ENCODE assay signal across 16 cellular contexts in the genomic region with DNA sequence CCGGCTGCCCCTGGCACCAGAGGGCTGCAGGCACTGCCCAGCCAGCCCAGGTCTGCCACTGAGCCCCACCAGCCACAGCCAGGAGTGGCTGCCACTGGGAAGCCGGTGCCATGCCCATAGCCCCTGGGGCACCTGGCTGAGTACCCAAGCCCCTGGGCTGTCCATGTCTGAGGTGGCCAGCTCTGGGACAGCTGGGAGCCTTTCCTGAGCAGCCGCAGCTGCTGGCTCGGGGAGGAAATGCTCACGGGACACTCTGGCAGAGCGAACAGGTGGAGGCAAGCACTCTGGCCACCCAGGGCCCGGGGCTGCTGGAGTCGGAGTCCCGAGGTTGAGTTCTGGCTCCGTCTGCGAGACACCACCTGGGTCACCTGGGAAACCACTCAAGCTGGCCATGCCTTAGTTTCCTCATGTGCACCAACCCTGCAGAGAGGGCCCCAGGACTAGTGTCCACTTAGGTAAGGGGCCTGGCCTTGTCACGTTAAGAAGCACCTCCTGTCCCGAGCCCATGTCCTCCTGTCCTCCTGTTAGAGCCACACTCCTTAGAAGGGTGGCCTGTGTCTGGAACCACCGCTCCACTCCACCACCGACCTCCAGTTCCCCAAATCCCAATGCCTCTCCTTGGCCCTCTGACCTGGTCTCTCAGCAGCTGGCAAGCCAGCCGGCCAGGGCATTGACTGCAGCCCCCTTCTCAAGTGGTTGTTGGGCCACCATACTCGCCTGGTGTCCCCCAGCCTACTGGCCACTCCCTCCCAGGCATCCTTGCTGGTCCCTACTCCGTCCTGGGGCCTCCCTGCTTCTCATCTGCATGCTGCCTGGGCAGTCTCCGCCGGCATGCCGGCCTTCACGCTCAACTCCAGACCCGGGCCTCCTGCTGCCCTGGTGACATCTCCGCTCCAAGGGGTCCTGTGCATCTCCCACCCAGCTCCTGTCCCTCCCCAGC.
"Had no signal": no experiment of that assay in that cellular context is flagged by ENCODE, and none has a peak within 500 bp of the region (broad histone marks: within the 10 kb centered on the region; RNA-seq: fewer than 3 reads in every experiment).

No MANE protein-coding gene starts in this region.

- H3K27ac ChIP-seq: epithelial cell of prostate, gastrocnemius medialis, psoas muscle, stomach, thoracic aorta had no signal

- DNase-seq: activated CD4-positive, alpha-beta T cell treated with anti-CD3 and anti-CD28 coated beads, Interleukin-2, amount 50 U/mL, for 4 hours; activated gamma-delta T cell treated with Interleukin-2 at 50 U/mL for 16 hours; activated T-cell treated with anti-CD3 and anti-CD28 coated beads, Interleukin-2, amount 50 U/mL, for 4 hours; central memory CD4-positive, alpha-beta T cell; cortex of kidney; effector memory CD4-positive, alpha-beta T cell; gastrocnemius medialis; islet precursor cell; naive B cell; nucleus accumbens; stimulated activated CD4-positive, alpha-beta T cell treated with anti-CD3 and anti-CD28 coated beads, Interleukin-4, amount 100 ng/mL, for 24 hours; stomach had no signal

- H3K27me3 Mint-ChIP-seq: naive B cell had no signal

- H3K27ac Mint-ChIP-seq: mesothelial cell of epicardium had no signal

- H3K36me3 ChIP-seq: gastrocnemius medialis, stomach, thoracic aorta had no signal

- H3K9me3 ChIP-seq: gastrocnemius medialis, psoas muscle, stomach, thoracic aorta had no signal

- ATAC-seq: activated T-cell treated with anti-CD3 and anti-CD28 coated beads, Interleukin-2, amount 50 U/mL, for 4 hours; gastrocnemius medialis; psoas muscle had no signal

- H3K4me3 Mint-ChIP-seq: activated T-cell treated with anti-CD3 and anti-CD28 coated beads, Interleukin-2, amount 50 U/mL, for 4 hours; mesothelial cell of epicardium had no signal

- H3K27me3 ChIP-seq: gastrocnemius medialis, stomach had no signal

- H3K36me3 Mint-ChIP-seq: mesothelial cell of epicardium had no signal

- H3K4me3 ChIP-seq: gastrocnemius medialis, psoas muscle, stomach, thoracic aorta had no signal

- H3K9me3 Mint-ChIP-seq: activated T-cell treated with anti-CD3 and anti-CD28 coated beads, Interleukin-2, amount 50 U/mL, for 4 hours; mesothelial cell of epicardium; naive B cell had no signal
